ENCODE assay signal across 1 cellular context in the genomic region with DNA sequence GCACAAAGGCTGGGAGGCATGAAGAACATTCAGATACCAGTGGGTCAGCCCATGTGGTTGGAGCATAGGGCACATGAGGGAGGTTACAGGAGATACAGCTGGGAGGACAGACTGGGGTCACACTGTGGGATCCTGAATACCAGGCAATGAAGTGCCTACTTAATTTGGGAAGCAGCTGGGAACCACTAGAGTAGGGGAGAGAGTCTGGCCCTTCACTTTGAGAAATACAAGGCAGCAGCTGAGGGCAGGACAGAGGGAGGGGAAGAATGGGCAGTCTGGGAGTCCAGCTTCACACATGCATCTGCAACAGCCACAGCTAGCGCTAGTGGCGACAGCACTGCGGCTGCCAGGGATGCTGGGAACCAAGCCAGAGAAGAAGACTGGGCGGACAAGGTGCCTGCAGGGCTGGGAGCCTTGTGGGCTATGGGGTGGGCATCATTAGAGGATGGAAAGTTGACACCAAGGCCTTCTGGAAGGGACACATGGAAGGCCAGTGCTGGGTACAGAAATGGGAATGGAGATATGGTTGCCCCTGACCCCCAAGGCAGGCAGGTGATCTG.
TF ChIP-seq lines count a peak whose summit lies in the region.

No MANE protein-coding gene starts in this region.

TF ChIP-seq in IMR-90, 13 proteins besides CTCF, POLR2A, EP300 and RAD21:
- TF ChIP-seq RFX5 (IDR thresholded peaks at IDR 0.05; ENCODE audit: low read depth, low read length) (no peak), RCOR1 (IDR thresholded peaks at IDR 0.05; ENCODE audit: insufficient replicate concordance, low read length) (no peak), MAFK (IDR thresholded peaks at IDR 0.05; ENCODE audit: low read depth, low read length) (no peak), MAZ (IDR thresholded peaks at IDR 0.05; ENCODE audit: borderline replicate concordance, low read depth, low read length) (no peak)
